Comparison of ENCODE assay signal across 7 cellular contexts in genomic region chr6:132937466-132937906, GRCh38.
DNase-seq lines count a peak whose midpoint lies in the region; ATAC-seq and TF ChIP-seq lines count a peak whose summit lies in the region.

No MANE protein-coding gene starts in this region.

- no peaks in the 10 kb centered on the region for H3K4me1 Mint-ChIP-seq in stimulated activated memory B cell treated with anti-CD40 and anti-IgM and Interleukin-4, amounts not matched to agents 10 μg/mL and 1 μg/mL and 100 μg/mL, for 72 hours

- H3K36me3 Mint-ChIP-seq in stimulated activated memory B cell treated with anti-CD40 and anti-IgM and Interleukin-4, amounts not matched to agents 10 μg/mL and 1 μg/mL and 100 μg/mL, for 72 hours = no peaks in the 10 kb centered on the region

- H3K79me2 ChIP-seq in MM.1S (ENCODE audit: low read length) = no peaks in the 10 kb centered on the region

- no peak overlapping the region for H2AFZ ChIP-seq in MM.1S (ENCODE audit: low read length)

- H3K4me2 ChIP-seq in MM.1S (ENCODE audit: low read depth, low read length) = peak overlapping the region; percentile 18

- H3K27ac Mint-ChIP-seq in stimulated activated memory B cell treated with anti-CD40 and anti-IgM and Interleukin-4, amounts not matched to agents 10 μg/mL and 1 μg/mL and 100 μg/mL, for 72 hours = no peak overlapping the region

- peak; percentile 67 for TF ChIP-seq CTCF in GM12872 (IDR thresholded peaks at IDR 0.05; ENCODE audit: insufficient read depth, low read depth, low read length)
- TF ChIP-seq CTCF in MM.1S (IDR thresholded peaks at IDR 0.05; ENCODE audit: low read length) = peak; percentile 70

- H3K27me3 ChIP-seq in MM.1S (replicated peaks; ENCODE audit: insufficient read depth, low read length) = no peaks in the 10 kb centered on the region

- H3K9me2 ChIP-seq in MM.1S (replicated peaks; ENCODE audit: insufficient read depth, low read length) = no peaks in the 10 kb centered on the region

- H3K4me3 Mint-ChIP-seq in stimulated activated memory B cell treated with anti-CD40 and anti-IgM and Interleukin-4, amounts not matched to agents 10 μg/mL and 1 μg/mL and 100 μg/mL, for 72 hours = no peak overlapping the region

- no peaks in the 10 kb centered on the region for H3F3A ChIP-seq in MM.1S (ENCODE audit: insufficient read depth, low read length)

- H4K20me1 ChIP-seq in MM.1S (ENCODE audit: insufficient read depth, low read length) = no peaks in the 10 kb centered on the region

- peak; percentile 70 for DNase-seq in MM.1S
- peak; percentile 66 for DNase-seq in SK-MEL-5 (ENCODE audit: low read depth, low spot score)
- DNase-seq in fibroblast of peridontal ligament (ENCODE audit: extremely low read depth) = peak; percentile 56
- peak; percentile 15 for DNase-seq in putamen (ENCODE audit: low spot score)
- no peak for DNase-seq in T-helper 9 cell

- H3K9ac ChIP-seq in MM.1S (ENCODE audit: low read length) = no peak overlapping the region

- ATAC-seq in stimulated activated memory B cell treated with anti-CD40 and anti-IgM and Interleukin-4, amounts not matched to agents 10 μg/mL and 1 μg/mL and 100 μg/mL, for 72 hours = no peak

- H3K4me3 ChIP-seq in MM.1S (ENCODE audit: low read length) = no peak overlapping the region

- H3K27ac ChIP-seq in MM.1S (ENCODE audit: low read length) = no peak overlapping the region

- no peaks in the 10 kb centered on the region for H3K4me1 ChIP-seq in MM.1S (ENCODE audit: low read length)

- H3K27me3 Mint-ChIP-seq in stimulated activated memory B cell treated with anti-CD40 and anti-IgM and Interleukin-4, amounts not matched to agents 10 μg/mL and 1 μg/mL and 100 μg/mL, for 72 hours = peaks cover 21% of the 10 kb centered on the region

- in situ Hi-C loops in SK-MEL-5 (cut with HindIII; ENCODE audit: low pct_unique_long_range_greater_than_20kb, low sequenced_read_pairs) = no loop called here

- peaks cover 10% of the 10 kb centered on the region for H3K9me3 Mint-ChIP-seq in stimulated activated memory B cell treated with anti-CD40 and anti-IgM and Interleukin-4, amounts not matched to agents 10 μg/mL and 1 μg/mL and 100 μg/mL, for 72 hours

- H3K9me3 ChIP-seq in MM.1S (replicated peaks; ENCODE audit: insufficient read depth, low read length) = no peaks in the 10 kb centered on the region

- H3K36me3 ChIP-seq in MM.1S (replicated peaks; ENCODE audit: insufficient read depth, low read length) = no peaks in the 10 kb centered on the region
